ENCODE assay signal across 1 cellular context in genomic region chr4:78551420-78552351, GRCh38.
TF ChIP-seq lines count a peak whose summit lies in the region.

A gene with protein sequence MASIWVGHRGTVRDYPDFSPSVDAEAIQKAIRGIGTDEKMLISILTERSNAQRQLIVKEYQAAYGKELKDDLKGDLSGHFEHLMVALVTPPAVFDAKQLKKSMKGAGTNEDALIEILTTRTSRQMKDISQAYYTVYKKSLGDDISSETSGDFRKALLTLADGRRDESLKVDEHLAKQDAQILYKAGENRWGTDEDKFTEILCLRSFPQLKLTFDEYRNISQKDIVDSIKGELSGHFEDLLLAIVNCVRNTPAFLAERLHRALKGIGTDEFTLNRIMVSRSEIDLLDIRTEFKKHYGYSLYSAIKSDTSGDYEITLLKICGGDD (plus strand): TSS chr4:78551770. CDS start chr4:78554474, 2,704 bp downstream.

TF ChIP-seq in HEK293, 187 proteins besides CTCF, POLR2A, EP300 and RAD21 (continued from another document and continues in another):
- TF ChIP-seq INSM2 (tag by site-specific recombination; IDR thresholded peaks at IDR 0.05) = no peak
- TF ChIP-seq, protein P1, sequence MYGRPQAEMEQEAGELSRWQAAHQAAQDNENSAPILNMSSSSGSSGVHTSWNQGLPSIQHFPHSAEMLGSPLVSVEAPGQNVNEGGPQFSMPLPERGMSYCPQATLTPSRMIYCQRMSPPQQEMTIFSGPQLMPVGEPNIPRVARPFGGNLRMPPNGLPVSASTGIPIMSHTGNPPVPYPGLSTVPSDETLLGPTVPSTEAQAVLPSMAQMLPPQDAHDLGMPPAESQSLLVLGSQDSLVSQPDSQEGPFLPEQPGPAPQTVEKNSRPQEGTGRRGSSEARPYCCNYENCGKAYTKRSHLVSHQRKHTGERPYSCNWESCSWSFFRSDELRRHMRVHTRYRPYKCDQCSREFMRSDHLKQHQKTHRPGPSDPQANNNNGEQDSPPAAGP (tag by site-specific recombination; IDR thresholded peaks at IDR 0.05) = no peak
- TF ChIP-seq ZNF433 (tag by site-specific recombination; IDR thresholded peaks at IDR 0.05; ENCODE audit: low read depth) = no peak
- no peak for TF ChIP-seq ZNF558 (tag by site-specific recombination; IDR thresholded peaks at IDR 0.05)
- TF ChIP-seq ZNF221 (tag by site-specific recombination; IDR thresholded peaks at IDR 0.05; ENCODE audit: borderline replicate concordance) = no peak
- TF ChIP-seq ZNF121 (tag by site-specific recombination; IDR thresholded peaks at IDR 0.05) = no peak
- TF ChIP-seq ZNF174 (tag by site-specific recombination; IDR thresholded peaks at IDR 0.05) = no peak
- no peak for TF ChIP-seq ZNF513 (tag by site-specific recombination; IDR thresholded peaks at IDR 0.05)
- no peak for TF ChIP-seq ZNF23 (tag by site-specific recombination; IDR thresholded peaks at IDR 0.05; ENCODE audit: borderline replicate concordance)
- TF ChIP-seq, protein P2, sequence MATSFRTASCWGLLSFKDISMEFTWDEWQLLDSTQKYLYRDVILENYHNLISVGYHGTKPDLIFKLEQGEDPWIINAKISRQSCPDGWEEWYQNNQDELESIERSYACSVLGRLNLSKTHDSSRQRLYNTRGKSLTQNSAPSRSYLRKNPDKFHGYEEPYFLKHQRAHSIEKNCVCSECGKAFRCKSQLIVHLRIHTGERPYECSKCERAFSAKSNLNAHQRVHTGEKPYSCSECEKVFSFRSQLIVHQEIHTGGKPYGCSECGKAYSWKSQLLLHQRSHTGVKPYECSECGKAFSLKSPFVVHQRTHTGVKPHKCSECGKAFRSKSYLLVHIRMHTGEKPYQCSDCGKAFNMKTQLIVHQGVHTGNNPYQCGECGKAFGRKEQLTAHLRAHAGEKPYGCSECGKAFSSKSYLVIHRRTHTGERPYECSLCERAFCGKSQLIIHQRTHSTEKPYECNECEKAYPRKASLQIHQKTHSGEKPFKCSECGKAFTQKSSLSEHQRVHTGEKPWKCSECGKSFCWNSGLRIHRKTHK (tag by site-specific recombination; IDR thresholded peaks at IDR 0.05) = no peak
- TF ChIP-seq, protein P3, sequence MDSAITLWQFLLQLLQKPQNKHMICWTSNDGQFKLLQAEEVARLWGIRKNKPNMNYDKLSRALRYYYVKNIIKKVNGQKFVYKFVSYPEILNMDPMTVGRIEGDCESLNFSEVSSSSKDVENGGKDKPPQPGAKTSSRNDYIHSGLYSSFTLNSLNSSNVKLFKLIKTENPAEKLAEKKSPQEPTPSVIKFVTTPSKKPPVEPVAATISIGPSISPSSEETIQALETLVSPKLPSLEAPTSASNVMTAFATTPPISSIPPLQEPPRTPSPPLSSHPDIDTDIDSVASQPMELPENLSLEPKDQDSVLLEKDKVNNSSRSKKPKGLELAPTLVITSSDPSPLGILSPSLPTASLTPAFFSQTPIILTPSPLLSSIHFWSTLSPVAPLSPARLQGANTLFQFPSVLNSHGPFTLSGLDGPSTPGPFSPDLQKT (IDR thresholded peaks at IDR 0.05; ENCODE audit: borderline replicate concordance, low read depth, low read length) = no peak
- TF ChIP-seq TSHZ1 (tag by site-specific recombination; IDR thresholded peaks at IDR 0.05; ENCODE audit: borderline replicate concordance) = no peak
- TF ChIP-seq ZNF677 (tag by site-specific recombination; IDR thresholded peaks at IDR 0.05) = no peak
- TF ChIP-seq ZNF426 (tag by site-specific recombination; IDR thresholded peaks at IDR 0.05) = no peak
- no peak for TF ChIP-seq ZNF311 (tag by site-specific recombination; IDR thresholded peaks at IDR 0.05; ENCODE audit: borderline replicate concordance)
- TF ChIP-seq ZNF114 (tag by site-specific recombination; IDR thresholded peaks at IDR 0.05) = no peak
- TF ChIP-seq ZNF776 (tag by site-specific recombination; IDR thresholded peaks at IDR 0.05; ENCODE audit: borderline replicate concordance) = no peak
- TF ChIP-seq ZNF785 (tag by site-specific recombination; IDR thresholded peaks at IDR 0.05) = no peak
- no peak for TF ChIP-seq ZBTB10 (tag by site-specific recombination; IDR thresholded peaks at IDR 0.05)
- no peak for TF ChIP-seq ZNF626 (tag by site-specific recombination; IDR thresholded peaks at IDR 0.05)
- no peak for TF ChIP-seq HOXA7 (CRISPR knock-in tag; IDR thresholded peaks at IDR 0.05; ENCODE audit: borderline replicate concordance)
- no peak for TF ChIP-seq ZNF354C (tag by site-specific recombination; IDR thresholded peaks at IDR 0.05; ENCODE audit: borderline replicate concordance, low read depth)
- TF ChIP-seq, protein P4, sequence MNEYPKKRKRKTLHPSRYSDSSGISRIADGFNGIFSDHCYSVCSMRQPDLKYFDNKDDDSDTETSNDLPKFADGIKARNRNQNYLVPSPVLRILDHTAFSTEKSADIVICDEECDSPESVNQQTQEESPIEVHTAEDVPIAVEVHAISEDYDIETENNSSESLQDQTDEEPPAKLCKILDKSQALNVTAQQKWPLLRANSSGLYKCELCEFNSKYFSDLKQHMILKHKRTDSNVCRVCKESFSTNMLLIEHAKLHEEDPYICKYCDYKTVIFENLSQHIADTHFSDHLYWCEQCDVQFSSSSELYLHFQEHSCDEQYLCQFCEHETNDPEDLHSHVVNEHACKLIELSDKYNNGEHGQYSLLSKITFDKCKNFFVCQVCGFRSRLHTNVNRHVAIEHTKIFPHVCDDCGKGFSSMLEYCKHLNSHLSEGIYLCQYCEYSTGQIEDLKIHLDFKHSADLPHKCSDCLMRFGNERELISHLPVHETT (tag by site-specific recombination; IDR thresholded peaks at IDR 0.05) = no peak
- no peak for TF ChIP-seq ZNF155 (tag by site-specific recombination; IDR thresholded peaks at IDR 0.05)
- TF ChIP-seq ZNF19 (tag by site-specific recombination; IDR thresholded peaks at IDR 0.05; ENCODE audit: low read depth) = no peak
- TF ChIP-seq ZNF544 (tag by site-specific recombination; IDR thresholded peaks at IDR 0.05) = no peak
- no peak for TF ChIP-seq ZNF561 (tag by site-specific recombination; IDR thresholded peaks at IDR 0.05; ENCODE audit: borderline replicate concordance)
- TF ChIP-seq ZNF768 (tag by site-specific recombination; IDR thresholded peaks at IDR 0.05) = no peak
- TF ChIP-seq GLIS2 (tag by site-specific recombination; IDR thresholded peaks at IDR 0.05) = peak; percentile 74
- TF ChIP-seq ZNF529 (tag by site-specific recombination; IDR thresholded peaks at IDR 0.05; ENCODE audit: insufficient replicate concordance) = no peak
- TF ChIP-seq, protein P5, sequence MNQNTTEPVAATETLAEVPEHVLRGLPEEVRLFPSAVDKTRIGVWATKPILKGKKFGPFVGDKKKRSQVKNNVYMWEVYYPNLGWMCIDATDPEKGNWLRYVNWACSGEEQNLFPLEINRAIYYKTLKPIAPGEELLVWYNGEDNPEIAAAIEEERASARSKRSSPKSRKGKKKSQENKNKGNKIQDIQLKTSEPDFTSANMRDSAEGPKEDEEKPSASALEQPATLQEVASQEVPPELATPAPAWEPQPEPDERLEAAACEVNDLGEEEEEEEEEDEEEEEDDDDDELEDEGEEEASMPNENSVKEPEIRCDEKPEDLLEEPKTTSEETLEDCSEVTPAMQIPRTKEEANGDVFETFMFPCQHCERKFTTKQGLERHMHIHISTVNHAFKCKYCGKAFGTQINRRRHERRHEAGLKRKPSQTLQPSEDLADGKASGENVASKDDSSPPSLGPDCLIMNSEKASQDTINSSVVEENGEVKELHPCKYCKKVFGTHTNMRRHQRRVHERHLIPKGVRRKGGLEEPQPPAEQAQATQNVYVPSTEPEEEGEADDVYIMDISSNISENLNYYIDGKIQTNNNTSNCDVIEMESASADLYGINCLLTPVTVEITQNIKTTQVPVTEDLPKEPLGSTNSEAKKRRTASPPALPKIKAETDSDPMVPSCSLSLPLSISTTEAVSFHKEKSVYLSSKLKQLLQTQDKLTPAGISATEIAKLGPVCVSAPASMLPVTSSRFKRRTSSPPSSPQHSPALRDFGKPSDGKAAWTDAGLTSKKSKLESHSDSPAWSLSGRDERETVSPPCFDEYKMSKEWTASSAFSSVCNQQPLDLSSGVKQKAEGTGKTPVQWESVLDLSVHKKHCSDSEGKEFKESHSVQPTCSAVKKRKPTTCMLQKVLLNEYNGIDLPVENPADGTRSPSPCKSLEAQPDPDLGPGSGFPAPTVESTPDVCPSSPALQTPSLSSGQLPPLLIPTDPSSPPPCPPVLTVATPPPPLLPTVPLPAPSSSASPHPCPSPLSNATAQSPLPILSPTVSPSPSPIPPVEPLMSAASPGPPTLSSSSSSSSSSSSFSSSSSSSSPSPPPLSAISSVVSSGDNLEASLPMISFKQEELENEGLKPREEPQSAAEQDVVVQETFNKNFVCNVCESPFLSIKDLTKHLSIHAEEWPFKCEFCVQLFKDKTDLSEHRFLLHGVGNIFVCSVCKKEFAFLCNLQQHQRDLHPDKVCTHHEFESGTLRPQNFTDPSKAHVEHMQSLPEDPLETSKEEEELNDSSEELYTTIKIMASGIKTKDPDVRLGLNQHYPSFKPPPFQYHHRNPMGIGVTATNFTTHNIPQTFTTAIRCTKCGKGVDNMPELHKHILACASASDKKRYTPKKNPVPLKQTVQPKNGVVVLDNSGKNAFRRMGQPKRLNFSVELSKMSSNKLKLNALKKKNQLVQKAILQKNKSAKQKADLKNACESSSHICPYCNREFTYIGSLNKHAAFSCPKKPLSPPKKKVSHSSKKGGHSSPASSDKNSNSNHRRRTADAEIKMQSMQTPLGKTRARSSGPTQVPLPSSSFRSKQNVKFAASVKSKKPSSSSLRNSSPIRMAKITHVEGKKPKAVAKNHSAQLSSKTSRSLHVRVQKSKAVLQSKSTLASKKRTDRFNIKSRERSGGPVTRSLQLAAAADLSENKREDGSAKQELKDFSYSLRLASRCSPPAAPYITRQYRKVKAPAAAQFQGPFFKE (tag by site-specific recombination; IDR thresholded peaks at IDR 0.05; ENCODE audit: borderline replicate concordance) = no peak
- no peak for TF ChIP-seq ZSCAN30 (tag by site-specific recombination; IDR thresholded peaks at IDR 0.05)
- TF ChIP-seq ZNF274 (IDR thresholded peaks at IDR 0.05; ENCODE audit: low read length) = no peak
- no peak for TF ChIP-seq ZNF274 (tag by site-specific recombination; IDR thresholded peaks at IDR 0.05; ENCODE audit: borderline replicate concordance)
- TF ChIP-seq YY2 (tag by site-specific recombination; IDR thresholded peaks at IDR 0.05) = no peak
- TF ChIP-seq MZF1 (tag by site-specific recombination; IDR thresholded peaks at IDR 0.05; ENCODE audit: borderline replicate concordance) = no peak
- TF ChIP-seq ZNF112 (tag by site-specific recombination; IDR thresholded peaks at IDR 0.05) = no peak
- no peak for TF ChIP-seq ZNF423 (tag by site-specific recombination; IDR thresholded peaks at IDR 0.05)
